In the genomic region with DNA sequence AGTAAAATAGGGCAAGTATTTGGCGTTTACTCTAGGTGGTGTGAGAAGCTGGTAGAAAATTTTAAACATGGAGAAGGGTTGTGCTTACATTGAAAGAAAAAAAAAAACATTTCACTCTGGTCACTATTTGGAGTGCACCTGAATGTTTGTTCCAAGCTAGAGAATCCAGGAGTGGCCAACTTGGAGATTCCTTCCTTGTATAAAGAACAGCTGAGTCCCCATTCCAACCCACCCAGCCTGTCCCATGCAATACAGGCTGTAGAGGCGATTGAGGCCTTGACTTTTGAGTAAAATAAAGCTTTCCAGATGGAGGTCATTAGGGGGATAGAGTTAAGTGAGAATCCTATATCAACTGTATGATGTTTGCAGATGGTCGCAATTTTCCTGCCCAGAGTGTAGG, we compare ENCODE assay signal across 4 cellular contexts.
"Had no signal": no experiment of that assay in that cellular context is flagged by ENCODE, and none has a peak within 500 bp of the region (broad histone marks: within the 10 kb centered on the region; RNA-seq: fewer than 3 reads in every experiment).

No MANE protein-coding gene starts in this region.

- ATAC-seq: GM23338 had no signal

- DNase-seq: H9, HCEC 1CT, IMR-90 had no signal

- H3K4me3 ChIP-seq: GM23338 had no signal
